ENCODE assay signal across 22 cellular contexts in genomic region chr21:32843561-32843960, GRCh38.
DNase-seq lines count a peak whose midpoint lies in the region; ATAC-seq, FAIRE-seq and TF ChIP-seq lines count a peak whose summit lies in the region.
"Had no signal": no experiment of that assay in that cellular context is flagged by ENCODE, and none has a peak within 500 bp of the region (broad histone marks: within the 10 kb centered on the region; RNA-seq: fewer than 3 reads in every experiment).

No MANE protein-coding gene starts in this region.

- H3K9me3 ChIP-seq in HepG2 (ENCODE audit: low read length) (no peaks in the 10 kb centered on the region), right lobe of liver (no peaks in the 10 kb centered on the region), small intestine (ENCODE audit: control insufficient read depth, low read depth) (no peaks in the 10 kb centered on the region)
- H3K9me3 ChIP-seq: A549; BLaER1 treated with 17β-estradiol and CSF1 and Interleukin-3, amounts not matched to agents 10 nM and 100 nM; Caco-2 had no signal

- in situ Hi-C loops in HepG2 (cut with HindIII; ENCODE audit: extremely low pct_ligation_motif_present, low pct_unique_long_range_greater_than_20kb), result no loop called here

- POLR2A ChIA-PET in HepG2 (lab: Yijun Ruan, JAX), result no interaction called here

- no peaks in the 10 kb centered on the region for H3K36me3 Mint-ChIP-seq in osteocyte (ENCODE audit: unreplicated experiment)
- H3K36me3 Mint-ChIP-seq: CD8-positive, alpha-beta T cell had no signal

- no TSS peak for BruUV-seq in HepG2 (replicated peaks; lab: Mats Ljungman, UMichigan)

- H3K27me3 Mint-ChIP-seq in osteocyte (ENCODE audit: unreplicated experiment), result peaks cover 11% of the 10 kb centered on the region

- TF ChIP-seq CTCF in HepG2 (CRISPR knock-in tag; IDR thresholded peaks at IDR 0.05), result no peak
- no peak for TF ChIP-seq CTCF in right lobe of liver (IDR thresholded peaks at IDR 0.05)
- no peak for TF ChIP-seq CTCF in osteocyte (IDR thresholded peaks at IDR 0.05)

- H3K4me1 ChIP-seq in HepG2 (ENCODE audit: insufficient read depth, low read length), result no peaks in the 10 kb centered on the region
- H3K4me1 ChIP-seq in right lobe of liver, result no peaks in the 10 kb centered on the region
- no peaks in the 10 kb centered on the region for H3K4me1 ChIP-seq in small intestine (ENCODE audit: control insufficient read depth in 2 of 2, insufficient read depth in 1 of 2, low read depth in 1 of 2, low read length in 1 of 2)
- H3K4me1 ChIP-seq: Caco-2 had no signal

- intact Hi-C loops in HepG2 (cut with micrococcal nuclease; ENCODE audit: unreplicated experiment), result loop anchor here (10.0 kb wide), 1 partner anchor 281 kb away; no protein-coding TSS in a partner anchor
- intact Hi-C loops in right lobe of liver (cut with DNase I), result no loop called here

- TF ChIP-seq POLR2A in HepG2 (IDR thresholded peaks at IDR 0.05; ENCODE audit: insufficient read depth in 1 of 2, low read depth in 2 of 2, low read length in 2 of 2) (no peak), right lobe of liver (IDR thresholded peaks at IDR 0.05) (no peak)

- ATAC-seq in HepG2 (no peak), right lobe of liver (no peak), SK-N-SH treated with all-trans-retinoic acid at 6 μM for 48 hours (no peak)
- ATAC-seq: A549; CD8-positive, alpha-beta T cell had no signal

- no peaks in the 10 kb centered on the region for H3K4me1 Mint-ChIP-seq in osteocyte (ENCODE audit: unreplicated experiment)
- H3K4me1 Mint-ChIP-seq: B cell had no signal

- H3K36me3 ChIP-seq in HepG2 (replicated peaks in 1 of 2; ENCODE audit: control insufficient read depth in 1 of 2, insufficient read depth in 2 of 2, low read length in 2 of 2) (no peaks in the 10 kb centered on the region), right lobe of liver (no peaks in the 10 kb centered on the region), small intestine (ENCODE audit: control insufficient read depth in 2 of 2, insufficient read depth in 2 of 2, low read length in 2 of 2) (no peaks in the 10 kb centered on the region)
- H3K36me3 ChIP-seq: BLaER1 treated with 17β-estradiol and CSF1 and Interleukin-3, amounts not matched to agents 10 nM and 100 nM had no signal

- no peak overlapping the region for H3K4me3 Mint-ChIP-seq in osteocyte (ENCODE audit: unreplicated experiment)
- H3K4me3 Mint-ChIP-seq: B cell; CD4-positive, alpha-beta T cell; CD8-positive, alpha-beta T cell had no signal

- H3K27ac ChIP-seq in HepG2 (ENCODE audit: extremely low read length, insufficient read depth, low read length) (no peak overlapping the region), right lobe of liver (no peak overlapping the region), small intestine (ENCODE audit: low read depth in 1 of 2, low read length in 1 of 2) (no peak overlapping the region)
- H3K27ac ChIP-seq: 22Rv1; A549; BLaER1 treated with 17β-estradiol and CSF1 and Interleukin-3, amounts not matched to agents 10 nM and 100 nM; C4-2B had no signal

- H3K79me2 ChIP-seq in HepG2 (ENCODE audit: insufficient read depth, low read length), result no peaks in the 10 kb centered on the region

- DNase-seq in HepG2 (ENCODE audit: low spot score) (no peak), right lobe of liver (no peak), SW480 (ENCODE audit: low spot score) (peak; percentile 8), small intestine (peak; percentile 25), osteocyte (ENCODE audit: extremely low spot score, unreplicated experiment) (no peak)
- DNase-seq: AML-193; Caco-2; Calu3; CD4-positive, alpha-beta T cell; CD8-positive, alpha-beta T cell; DMS79 treated with DMSO at 0.1 percent for 48 hours; GF-D8 had no signal

- TF ChIP-seq EP300 in HepG2 (IDR thresholded peaks at IDR 0.05; ENCODE audit: low read depth in 2 of 2, low read length in 2 of 2), result no peak
- TF ChIP-seq EP300 in HepG2 (CRISPR knock-in tag; IDR thresholded peaks at IDR 0.05; ENCODE audit: borderline replicate concordance), result no peak

- TF ChIP-seq RAD21 in HepG2 (CRISPR knock-in tag; IDR thresholded peaks at IDR 0.05), result no peak

- no peak overlapping the region for H2AFZ ChIP-seq in HepG2 (ENCODE audit: low read length)

- no peak overlapping the region for H3K4me2 ChIP-seq in HepG2 (ENCODE audit: low read depth, low read length)
- H3K4me2 ChIP-seq: A549 had no signal

- CTCF ChIA-PET in HepG2 (lab: Yijun Ruan, JAX; ENCODE audit: low intra/inter-chr PET ratio, low total read pairs), result no interaction called here

- H3K9ac ChIP-seq in HepG2 (ENCODE audit: insufficient read depth, low read depth, low read length), result no peak overlapping the region
- H3K9ac ChIP-seq: BLaER1 treated with 17β-estradiol and CSF1 and Interleukin-3, amounts not matched to agents 10 nM and 100 nM had no signal

- no peak for FAIRE-seq in HepG2 (lab: Jason Lieb, UNC)
- FAIRE-seq in small intestine (lab: Jason Lieb, UNC), result no peak
- FAIRE-seq: A549, D721Med, G401.6, GM12891, GM19239 had no signal

- no peaks in the 10 kb centered on the region for H4K20me1 ChIP-seq in HepG2 (ENCODE audit: insufficient read depth, low read length)
- H4K20me1 ChIP-seq: BLaER1 treated with 17β-estradiol and CSF1 and Interleukin-3, amounts not matched to agents 10 nM and 100 nM had no signal

- H3K4me3 ChIP-seq in HepG2 (replicated peaks in 1 of 3; ENCODE audit: insufficient read depth in 1 of 3, low read depth in 2 of 3, low read length in 3 of 3), result no peak overlapping the region
- H3K4me3 ChIP-seq in right lobe of liver, result no peak overlapping the region
- no peak overlapping the region for H3K4me3 ChIP-seq in small intestine (ENCODE audit: low read depth in 1 of 2, low read length in 2 of 2)
- H3K4me3 ChIP-seq: A549; BLaER1 treated with 17β-estradiol and CSF1 and Interleukin-3, amounts not matched to agents 10 nM and 100 nM had no signal

- H3K9me3 Mint-ChIP-seq in osteocyte (ENCODE audit: unreplicated experiment), result no peaks in the 10 kb centered on the region
- H3K9me3 Mint-ChIP-seq: CD4-positive, alpha-beta T cell; CD8-positive, alpha-beta T cell had no signal

- 23% methylated on average over 3 of the region's 3 CpGs for WGBS in HepG2 (ENCODE audit: low lambda C conversion rate)
- WGBS in right lobe of liver (ENCODE audit: insufficient coverage, low coverage, low lambda C conversion rate, missing lambda C conversion rate), result 57% methylated on average over 3 of the region's 3 CpGs
- WGBS in small intestine, 3 donors, result 44 to 63% (median 49%) methylated on average over 3 of the region's 3 CpGs

- peaks cover 0 to 18% of the 10 kb centered on the region in 2 experiments; a peak in 2 of 5 replicates for H3K27me3 ChIP-seq in HepG2 (ENCODE audit: control insufficient read depth in 1 of 2, insufficient read depth in 2 of 2, low read length in 2 of 2)
- no peaks in the 10 kb centered on the region for H3K27me3 ChIP-seq in right lobe of liver
- no peaks in the 10 kb centered on the region for H3K27me3 ChIP-seq in small intestine (ENCODE audit: control insufficient read depth in 2 of 2, insufficient read depth in 2 of 2, low read length in 2 of 2)
- H3K27me3 ChIP-seq: BLaER1 treated with 17β-estradiol and CSF1 and Interleukin-3, amounts not matched to agents 10 nM and 100 nM had no signal

- H3K27ac Mint-ChIP-seq in osteocyte (ENCODE audit: unreplicated experiment), result no peak overlapping the region
- H3K27ac Mint-ChIP-seq: B cell; CD4-positive, alpha-beta T cell; CD8-positive, alpha-beta T cell had no signal

TF ChIP-seq in HepG2, 621 proteins besides CTCF, POLR2A, EP300 and RAD21:
- TF ChIP-seq ZBTB21 (CRISPR knock-in tag; IDR thresholded peaks at IDR 0.05), result peak; percentile 80
- TF ChIP-seq ATF7 (IDR thresholded peaks at IDR 0.05), result peak; percentile 53
- no peak for TF ChIP-seq ATF7 (CRISPR knock-in tag; IDR thresholded peaks at IDR 0.05)
- TF ChIP-seq ZNF251 (CRISPR knock-in tag; IDR thresholded peaks at IDR 0.05), result no peak

TF ChIP-seq in SK-N-SH treated with all-trans-retinoic acid at 6 μM for 48 hours, 23 proteins besides CTCF, POLR2A, EP300 and RAD21:
- no peak for TF ChIP-seq ZFP3 (CRISPR knock-in tag; IDR thresholded peaks at IDR 0.05)
- no peak for TF ChIP-seq ARNTL (CRISPR knock-in tag; IDR thresholded peaks at IDR 0.05; ENCODE audit: borderline replicate concordance, low read depth)
- TF ChIP-seq CREB5 (CRISPR knock-in tag; IDR thresholded peaks at IDR 0.05; ENCODE audit: low read depth), result no peak

Comparison
In these comparisons a context has a peak if more than half of its experiments do, and no peak if none do; other contexts are left out.
1. DNase-seq: peak in SW480 (single experiment) and small intestine (single experiment); none in HepG2 (single experiment), right lobe of liver (0 of 3) and osteocyte (single experiment).